20 cellular contexts compared by ENCODE assay signal in the genomic region with DNA sequence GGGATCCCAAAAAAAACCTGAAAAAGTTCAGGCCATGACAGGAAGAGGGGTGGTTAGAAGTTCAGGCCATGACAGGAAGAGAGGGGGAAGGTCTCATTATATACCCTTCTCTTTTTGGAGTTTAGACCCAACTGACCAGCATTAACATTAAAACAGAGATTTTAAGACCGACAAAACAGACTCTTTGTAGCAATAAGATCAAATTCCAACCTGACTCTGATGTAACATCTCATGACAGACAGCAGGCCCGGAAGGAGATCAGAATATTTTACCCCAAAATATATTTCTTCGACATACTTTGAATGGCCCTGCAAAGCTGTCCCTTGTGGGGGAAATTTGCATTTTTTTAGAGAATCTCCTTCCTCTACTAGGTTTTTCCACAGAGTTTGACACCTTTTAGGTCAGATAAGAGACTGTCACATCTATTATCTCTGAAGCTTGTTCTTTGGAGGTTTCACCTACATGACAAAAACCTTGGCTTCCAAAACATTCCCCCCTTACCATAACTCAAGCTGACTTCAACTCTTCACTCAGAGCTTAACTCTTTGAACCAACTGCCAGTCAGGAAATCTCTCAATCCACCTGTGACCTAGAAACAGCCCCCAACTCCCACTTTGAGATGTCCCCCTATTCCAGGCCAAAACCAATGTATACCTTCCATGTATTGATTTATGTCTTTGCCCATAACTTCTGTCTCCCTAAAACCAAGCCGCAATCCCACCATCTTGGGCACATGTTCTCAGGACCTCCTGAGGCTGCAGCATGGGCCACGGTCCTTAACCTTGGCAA. TPM values are rescaled to one million over a fixed set of nuclear protein-coding genes. Genes with fewer than 3 reads are reported as not detected.
A peak's percentile ranks its signal among the peaks of the same experiment; 100 is the strongest.
DNase-seq lines count a peak whose midpoint lies in the region; ATAC-seq and TF ChIP-seq lines count a peak whose summit lies in the region.
"Had no signal": no experiment of that assay in that cellular context is flagged by ENCODE, and none has a peak within 500 bp of the region (broad histone marks: within the 10 kb centered on the region; RNA-seq: fewer than 3 reads in every experiment).

No MANE protein-coding gene starts in this region.

- ATAC-seq in GM18867 (IDR thresholded peaks at IDR 0.05; ENCODE audit: unreplicated experiment) (peak; percentile 38), activated B cell treated with CpG ODN at 0.5 μM for 24 hours (ENCODE audit: low read depth) (no peak), GM21825 (IDR thresholded peaks at IDR 0.05; ENCODE audit: unreplicated experiment) (no peak)
- ATAC-seq in stimulated activated memory B cell treated with anti-CD40 and anti-IgM and Interleukin-4, amounts not matched to agents 10 μg/mL and 1 μg/mL and 100 μg/mL, for 72 hours = no peak
- ATAC-seq: GM23338, SK-N-SH treated with all-trans-retinoic acid at 6 μM for 48 hours, T-cell had no signal

- peaks cover 3% of the 10 kb centered on the region; the same call in 1 of the 2 replicates for H3F3A ChIP-seq in DOHH2 (ENCODE audit: control insufficient read depth, insufficient read depth)

- peak overlapping the region; percentile 28 for H3K4me3 Mint-ChIP-seq in activated B cell treated with CpG ODN at 0.5 μM for 24 hours
- no peak overlapping the region for H3K4me3 Mint-ChIP-seq in stimulated activated memory B cell treated with anti-CD40 and anti-IgM and Interleukin-4, amounts not matched to agents 10 μg/mL and 1 μg/mL and 100 μg/mL, for 72 hours
- H3K4me3 Mint-ChIP-seq: CD14-positive monocyte, GM23338, T-cell had no signal

- H3K36me3 Mint-ChIP-seq in activated B cell treated with CpG ODN at 0.5 μM for 24 hours (ENCODE audit: low read depth) = no peaks in the 10 kb centered on the region
- H3K36me3 Mint-ChIP-seq in stimulated activated memory B cell treated with anti-CD40 and anti-IgM and Interleukin-4, amounts not matched to agents 10 μg/mL and 1 μg/mL and 100 μg/mL, for 72 hours = peaks cover 7% of the 10 kb centered on the region

- POLR2A ChIA-PET in activated B cell treated with CpG ODN at 0.5 μM for 24 hours (lab: Charles Lee) = interaction anchor here (2.9 kb wide), 1 partner anchor 15 kb away, joined by 6 read pairs; no protein-coding TSS in a partner anchor

- no peak for DNase-seq in activated B cell treated with CpG ODN at 0.5 μM for 24 hours
- DNase-seq in NCI-H2081 (lab: John Stamatoyannopoulos, UW) = no peak
- no peak for DNase-seq in HK-2 (ENCODE audit: unreplicated experiment)
- DNase-seq: DMS79; HCEC 1CT; NCI-H1105 treated with DMSO at 0.1 percent for 48 hours; NCI-H1694 treated with DMSO at 0.1 percent for 48 hours; NCI-H2107; NCI-H510A; NCI-H748 treated with DMSO at 0.1 percent for 48 hours; NK-92 treated with Interleukin-12 subunit alpha and Interleukin-12 subunit beta, amount 100 ng/mL, for 24 hours; SHP77 treated with DMSO at 0.1 percent for 48 hours; T-cell had no signal

- intact Hi-C loops in activated B cell treated with CpG ODN at 0.5 μM for 24 hours (cut with micrococcal nuclease) = loop anchor here (1.0 to 5.0 kb wide), 5 partner anchors 14 to 199 kb away; no protein-coding TSS in a partner anchor

- no peaks in the 10 kb centered on the region for H3K27me3 Mint-ChIP-seq in activated B cell treated with CpG ODN at 0.5 μM for 24 hours
- H3K27me3 Mint-ChIP-seq in stimulated activated memory B cell treated with anti-CD40 and anti-IgM and Interleukin-4, amounts not matched to agents 10 μg/mL and 1 μg/mL and 100 μg/mL, for 72 hours = no peaks in the 10 kb centered on the region
- H3K27me3 Mint-ChIP-seq: T-cell had no signal

- TF ChIP-seq CTCF in DOHH2 (IDR thresholded peaks at IDR 0.05; ENCODE audit: low read depth, low read length, poor library complexity, severe bottlenecking) = no peak
- TF ChIP-seq CTCF in activated B cell treated with CpG ODN at 0.5 μM for 24 hours (IDR thresholded peaks at IDR 0.05) = no peak

- H3K9me3 Mint-ChIP-seq in activated B cell treated with CpG ODN at 0.5 μM for 24 hours = no peaks in the 10 kb centered on the region
- no peaks in the 10 kb centered on the region for H3K9me3 Mint-ChIP-seq in stimulated activated memory B cell treated with anti-CD40 and anti-IgM and Interleukin-4, amounts not matched to agents 10 μg/mL and 1 μg/mL and 100 μg/mL, for 72 hours
- H3K9me3 Mint-ChIP-seq: CD14-positive monocyte, GM23338 had no signal

- peaks cover 60% of the 10 kb centered on the region for H3K4me1 ChIP-seq in DOHH2 (ENCODE audit: control insufficient read depth, low read length)

- no peaks in the 10 kb centered on the region for H3K9me2 ChIP-seq in DOHH2 (replicated peaks; ENCODE audit: control insufficient read depth, low read length)

- peak overlapping the region; percentile 21; the same call in 1 of the 2 replicates for H3K27ac ChIP-seq in DOHH2 (ENCODE audit: low read depth, low read length)

- H3K79me2 ChIP-seq in DOHH2 (ENCODE audit: control insufficient read depth, low read length) = no peaks in the 10 kb centered on the region

- no peaks in the 10 kb centered on the region; the same call in 1 of the 2 replicates for H3K36me3 ChIP-seq in DOHH2 (ENCODE audit: control insufficient read depth, low read length)

- H3K27me3 ChIP-seq in DOHH2 (ENCODE audit: control insufficient read depth, low read length) = no peaks in the 10 kb centered on the region

- peaks cover 60% of the 10 kb centered on the region for H3K4me1 Mint-ChIP-seq in activated B cell treated with CpG ODN at 0.5 μM for 24 hours
- peaks cover 51% of the 10 kb centered on the region for H3K4me1 Mint-ChIP-seq in stimulated activated memory B cell treated with anti-CD40 and anti-IgM and Interleukin-4, amounts not matched to agents 10 μg/mL and 1 μg/mL and 100 μg/mL, for 72 hours

- CTCF ChIA-PET in activated B cell treated with CpG ODN at 0.5 μM for 24 hours (lab: Charles Lee) = no interaction called here

- peak overlapping the region; percentile 52 for H3K4me2 ChIP-seq in DOHH2 (ENCODE audit: low read length)
- H3K4me2 ChIP-seq: GM23338 had no signal

- H3K27ac Mint-ChIP-seq in activated B cell treated with CpG ODN at 0.5 μM for 24 hours = peak overlapping the region; percentile 21
- H3K27ac Mint-ChIP-seq in stimulated activated memory B cell treated with anti-CD40 and anti-IgM and Interleukin-4, amounts not matched to agents 10 μg/mL and 1 μg/mL and 100 μg/mL, for 72 hours = peak overlapping the region; percentile 59
- H3K27ac Mint-ChIP-seq: GM23338, T-cell had no signal

- H3K4me3 ChIP-seq in DOHH2 (ENCODE audit: low read length) = peak overlapping the region; percentile 28
- H3K4me3 ChIP-seq: GM23338 had no signal

- H3K9me3 ChIP-seq in DOHH2 (ENCODE audit: control insufficient read depth, insufficient read depth, low read length) = no peaks in the 10 kb centered on the region

- H4K20me1 ChIP-seq in DOHH2 (ENCODE audit: control insufficient read depth, insufficient read depth, low read depth, low read length) = no peaks in the 10 kb centered on the region

RNA-seq across cellular contexts. Expression of a gene that starts 51.0 kb away (rescaled TPM):
- total RNA-seq in activated B cell treated with CpG ODN at 0.5 μM for 24 hours = 34.0 and 34.9 TPM in 2 replicates
